ENCODE assay signal across 8 cellular contexts in genomic region chr4:83644677-83645639, GRCh38.
DNase-seq lines count a peak whose midpoint lies in the region; ATAC-seq, FAIRE-seq and TF ChIP-seq lines count a peak whose summit lies in the region.

No MANE protein-coding gene starts in this region.

- ATAC-seq in GM21528 (IDR thresholded peaks at IDR 0.05; ENCODE audit: low FRiP score, unreplicated experiment) (peak; percentile 62), left lung (peak; percentile 85)

- TF ChIP-seq CTCF in KMS-11 (conservative IDR thresholded peaks at IDR 0.05; ENCODE audit: low read depth, low read length) (peak; percentile 97), Peyer's patch (IDR thresholded peaks at IDR 0.05) (peak; percentile 62 to 93 (median 90)), bronchial epithelial cell (IDR thresholded peaks at IDR 0.05; ENCODE audit: insufficient read depth, low read length, severe bottlenecking) (peak; percentile 70), left lung (IDR thresholded peaks at IDR 0.05) (peak; percentile 86 to 87), testis (IDR thresholded peaks at IDR 0.05) (peak; percentile 84 to 90 (median 87))

- no peak for TF ChIP-seq POLR2A in Peyer's patch (IDR thresholded peaks at IDR 0.05)
- no peak for TF ChIP-seq POLR2A in testis (IDR thresholded peaks at IDR 0.05)

- H3K36me3 ChIP-seq in KMS-11 (ENCODE audit: insufficient read depth) (no peaks in the 10 kb centered on the region), Peyer's patch (no peaks in the 10 kb centered on the region), bronchial epithelial cell (ENCODE audit: control insufficient read depth, insufficient read depth, low read length) (no peaks in the 10 kb centered on the region), left lung (no peaks in the 10 kb centered on the region), testis (ENCODE audit: low read depth, missing control alignments) (no peaks in the 10 kb centered on the region)

- H3K4me1 ChIP-seq in KMS-11 (ENCODE audit: low read depth, poor library complexity, severe bottlenecking), result no peaks in the 10 kb centered on the region
- no peaks in the 10 kb centered on the region for H3K4me1 ChIP-seq in Peyer's patch
- H3K4me1 ChIP-seq in left lung, result no peaks in the 10 kb centered on the region
- H3K4me1 ChIP-seq in testis, result no peaks in the 10 kb centered on the region

- H4K20me1 ChIP-seq in KMS-11 (ENCODE audit: insufficient read depth), result no peaks in the 10 kb centered on the region

- H3K27me3 Mint-ChIP-seq in activated CD4-positive, alpha-beta T cell treated with anti-CD3 and anti-CD28 coated beads, Interleukin-2, amount 10 ng/mL, durations not matched to agents 24 days and 14 days, result peaks cover 10% of the 10 kb centered on the region

- H3K36me3 Mint-ChIP-seq in activated CD4-positive, alpha-beta T cell treated with anti-CD3 and anti-CD28 coated beads, Interleukin-2, amount 10 ng/mL, durations not matched to agents 24 days and 14 days (ENCODE audit: low read depth), result no peaks in the 10 kb centered on the region

- H3K27me3 ChIP-seq in KMS-11 (ENCODE audit: insufficient read depth, low read depth) (no peaks in the 10 kb centered on the region; the same call in 1 of the 2 replicates), Peyer's patch (peaks cover 0 to 3% of the 10 kb centered on the region in 2 donors), bronchial epithelial cell (ENCODE audit: control insufficient read depth, insufficient read depth, low read length) (peaks cover 2% of the 10 kb centered on the region), left lung (peaks cover 0 to 36% of the 10 kb centered on the region in 2 donors), testis (no peaks in the 10 kb centered on the region)

- DNase-seq in activated CD4-positive, alpha-beta T cell treated with anti-CD3 and anti-CD28 coated beads, Interleukin-2, amount 10 ng/mL, durations not matched to agents 24 days and 14 days, result peak; percentile 82
- DNase-seq in activated CD4-positive, alpha-beta T cell treated with anti-CD3 and anti-CD28 coated beads, Interleukin-2, amount 50 U/mL, for 4 hours, result no peak
- DNase-seq in Peyer's patch (peak in 1 of 3 donors; percentile 71), bronchial epithelial cell (ENCODE audit: low read depth) (peak; percentile 58), left lung (no peak), testis (peak; percentile 30)

- no peaks in the 10 kb centered on the region for H3K9me3 ChIP-seq in Peyer's patch
- H3K9me3 ChIP-seq in left lung, result no peaks in the 10 kb centered on the region
- no peaks in the 10 kb centered on the region for H3K9me3 ChIP-seq in testis

- peaks cover 4% of the 10 kb centered on the region for H3K4me1 Mint-ChIP-seq in activated CD4-positive, alpha-beta T cell treated with anti-CD3 and anti-CD28 coated beads, Interleukin-2, amount 10 ng/mL, durations not matched to agents 24 days and 14 days

- H3K27ac ChIP-seq in KMS-11 (no peak overlapping the region), Peyer's patch (no peak overlapping the region), left lung (no peak overlapping the region), testis (no peak overlapping the region)

- no peak overlapping the region for H3K4me3 ChIP-seq in KMS-11 (IDR thresholded peaks at IDR 0.05; ENCODE audit: insufficient read depth, low read depth, low read length)
- no peak overlapping the region for H3K4me3 ChIP-seq in Peyer's patch
- no peak overlapping the region for H3K4me3 ChIP-seq in bronchial epithelial cell (ENCODE audit: low read depth, low read length)
- no peak overlapping the region for H3K4me3 ChIP-seq in left lung
- H3K4me3 ChIP-seq in testis, result no peak overlapping the region

- no peak overlapping the region for H3K4me2 ChIP-seq in KMS-11

- H3K27ac Mint-ChIP-seq in activated CD4-positive, alpha-beta T cell treated with anti-CD3 and anti-CD28 coated beads, Interleukin-2, amount 10 ng/mL, durations not matched to agents 24 days and 14 days, result no peak overlapping the region

- no peaks in the 10 kb centered on the region for H3K9me3 Mint-ChIP-seq in activated CD4-positive, alpha-beta T cell treated with anti-CD3 and anti-CD28 coated beads, Interleukin-2, amount 10 ng/mL, durations not matched to agents 24 days and 14 days

- no peak overlapping the region for H2AFZ ChIP-seq in KMS-11 (ENCODE audit: low read depth)

- intact Hi-C loops in activated CD4-positive, alpha-beta T cell treated with anti-CD3 and anti-CD28 coated beads, Interleukin-2, amount 10 ng/mL, durations not matched to agents 24 days and 14 days (cut with micrococcal nuclease), result loop anchor here (2.0 kb wide), 1 partner anchor 860 kb away; no protein-coding TSS in a partner anchor
- intact Hi-C loops in left lung (cut with DNase I), result loop anchor here in 1 of 2 donors (5.0 to 10.0 kb wide), 2 partner anchors 138 to 860 kb away; no protein-coding TSS in a partner anchor
- intact Hi-C loops in testis (cut with DNase I; ENCODE audit: low total_unique reads), result no loop called here

- WGBS in testis, 2 donors, result 3 to 7% methylated on average over 5 of the region's 5 CpGs

- H3K4me3 Mint-ChIP-seq in activated CD4-positive, alpha-beta T cell treated with anti-CD3 and anti-CD28 coated beads, Interleukin-2, amount 10 ng/mL, durations not matched to agents 24 days and 14 days, result no peak overlapping the region

- H3K9ac ChIP-seq in KMS-11, result no peak overlapping the region

- no peak for FAIRE-seq in bronchial epithelial cell (lab: Jason Lieb, UNC)

- no peaks in the 10 kb centered on the region for H3K79me2 ChIP-seq in KMS-11 (ENCODE audit: insufficient read depth, low read depth)

Comparison
In these comparisons a context has a peak if more than half of its experiments do, and no peak if none do; other contexts are left out.
1. DNase-seq: peak in activated CD4-positive, alpha-beta T cell treated with anti-CD3 and anti-CD28 coated beads, Interleukin-2, amount 10 ng/mL, durations not matched to agents 24 days and 14 days (single experiment), bronchial epithelial cell (single experiment) and testis (single experiment); none in activated CD4-positive, alpha-beta T cell treated with anti-CD3 and anti-CD28 coated beads, Interleukin-2, amount 50 U/mL, for 4 hours (0 of 2) and left lung (0 of 2).
2. Peak in every context shown above with its lines, with median percentiles within 50 percentile points of each other: CTCF ChIP-seq.